ENCODE assay signal across 30 cellular contexts in the genomic region with DNA sequence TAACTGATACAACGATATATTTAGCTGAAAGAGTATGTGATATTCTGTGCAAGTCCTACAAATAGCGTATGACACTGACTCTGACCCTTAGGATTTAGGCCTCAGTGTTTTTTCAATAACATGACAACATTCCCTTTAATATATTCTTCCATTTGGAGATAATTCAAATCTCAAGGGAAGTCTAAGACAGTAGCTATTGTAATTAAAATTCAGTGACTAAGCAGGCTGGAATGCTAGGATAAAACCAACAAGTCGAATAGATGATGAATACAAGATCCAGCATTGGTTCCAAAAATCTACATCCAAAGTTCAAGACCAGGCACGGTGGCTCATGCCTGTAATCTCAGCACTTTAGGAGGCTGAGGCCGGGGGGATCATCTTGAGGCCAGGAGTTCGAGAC. TPM values are rescaled to one million over a fixed set of nuclear protein-coding genes. Genes with fewer than 3 reads are reported as not detected.
A peak's percentile ranks its signal among the peaks of the same experiment; 100 is the strongest.
DNase-seq lines count a peak whose midpoint lies in the region; ATAC-seq and TF ChIP-seq lines count a peak whose summit lies in the region.
"Had no signal": no experiment of that assay in that cellular context is flagged by ENCODE, and none has a peak within 500 bp of the region (broad histone marks: within the 10 kb centered on the region; RNA-seq: fewer than 3 reads in every experiment).

No MANE protein-coding gene starts in this region.

- no peak for ATAC-seq in right cardiac atrium
- no peak for ATAC-seq in HG02884 (IDR thresholded peaks at IDR 0.05; ENCODE audit: unreplicated experiment)
- ATAC-seq: activated CD4-positive, alpha-beta T cell treated with anti-CD3 and anti-CD28 coated beads for 36 hours; left ventricle myocardium superior; naive thymus-derived CD4-positive, alpha-beta T cell; stimulated activated naive B cell treated with anti-CD40 and anti-IgM and Interleukin-4, amounts not matched to agents 10 μg/mL and 1 μg/mL and 100 μg/mL, for 72 hours had no signal

- intact Hi-C loops in left ventricle myocardium inferior (cut with micrococcal nuclease), result no loop called here
- intact Hi-C loops in right cardiac atrium (cut with DNase I), result no loop called here
- intact Hi-C loops in lower leg skin (cut with DNase I; ENCODE audit: low total_unique reads), result no loop called here

- peaks cover 32% of the 10 kb centered on the region for H3K27me3 ChIP-seq in left ventricle myocardium inferior (ENCODE audit: low read depth)
- no peaks in the 10 kb centered on the region for H3K27me3 ChIP-seq in right cardiac atrium (ENCODE audit: control insufficient read depth, insufficient read depth)
- H3K27me3 ChIP-seq: heart left ventricle had no signal

- no peak for TF ChIP-seq POLR2A in lower leg skin (IDR thresholded peaks at IDR 0.05)

- peaks cover 5% of the 10 kb centered on the region for H3K4me1 ChIP-seq in left ventricle myocardium inferior
- H3K4me1 ChIP-seq in right cardiac atrium (ENCODE audit: control insufficient read depth, insufficient read depth, low read length), result no peaks in the 10 kb centered on the region

- H3K27ac ChIP-seq in left ventricle myocardium inferior (replicated peaks) (peak overlapping the region; percentile 29), right cardiac atrium (ENCODE audit: low read length) (no peak overlapping the region)
- H3K27ac ChIP-seq: 22Rv1, heart left ventricle, skin epidermis, VCaP had no signal

- H3K4me3 ChIP-seq in left ventricle myocardium inferior, result no peak overlapping the region
- H3K4me3 ChIP-seq in right cardiac atrium (ENCODE audit: low read length), result no peak overlapping the region
- no peak overlapping the region for H3K4me3 ChIP-seq in fibroblast of pulmonary artery (replicated peaks; ENCODE audit: low read depth, low read length)
- H3K4me3 ChIP-seq in lower leg skin (ENCODE audit: low read depth, poor library complexity, severe bottlenecking), result no peak overlapping the region
- H3K4me3 ChIP-seq: heart left ventricle, skin epidermis had no signal

- WGBS in right cardiac atrium, result 60% methylated on average over 6 of the region's 6 CpGs
- WGBS in lower leg skin, 2 donors, result 69 to 73% methylated on average over 6 of the region's 6 CpGs

- H3K9me3 ChIP-seq in left ventricle myocardium inferior (replicated peaks) (no peaks in the 10 kb centered on the region), right cardiac atrium (ENCODE audit: control insufficient read depth, low read length) (no peaks in the 10 kb centered on the region)
- H3K9me3 ChIP-seq: heart left ventricle had no signal

- H3K36me3 ChIP-seq in left ventricle myocardium inferior, result no peaks in the 10 kb centered on the region
- H3K36me3 ChIP-seq: heart left ventricle had no signal

- DNase-seq in left ventricle myocardium inferior, result no peak
- DNase-seq in right cardiac atrium, result no peak
- peak; percentile 50 for DNase-seq in RPMI7951 (ENCODE audit: low read depth)
- peak; percentile 39 for DNase-seq in fibroblast of pulmonary artery (ENCODE audit: low read depth)
- DNase-seq in activated gamma-delta T cell treated with Interleukin-2 at 50 U/mL for 16 hours, result no peak
- no peak for DNase-seq in activated CD4-positive, alpha-beta T cell treated with anti-CD3 and anti-CD28 coated beads, Interleukin-2, amount 50 U/mL, for 1 hour
- DNase-seq in lower leg skin (ENCODE audit: low spot score in 2 of 2), result no peak
- DNase-seq: activated CD4-positive, alpha-beta T cell treated with anti-CD3 and anti-CD28 coated beads for 36 hours; amygdala; CD4-positive, alpha-beta T cell; H7; heart left ventricle; islet precursor cell; Kasumi-1; left ventricle myocardium superior; MV-4-11; naive thymus-derived CD4-positive, alpha-beta T cell; NCI-H1436 treated with DMSO at 0.1 percent for 48 hours; NCI-H2107; NCI-H446 treated with DMSO at 0.1 percent for 48 hours; occipital lobe; stimulated activated naive B cell treated with anti-CD40 and anti-IgM and Interleukin-4, amounts not matched to agents 10 μg/mL and 1 μg/mL and 100 μg/mL, for 72 hours; substantia nigra; SW 1271; T-helper 9 cell; trophoblast cell had no signal

- TF ChIP-seq CTCF in left ventricle myocardium inferior (IDR thresholded peaks at IDR 0.05; ENCODE audit: borderline replicate concordance), result no peak
- TF ChIP-seq CTCF in fibroblast of pulmonary artery (IDR thresholded peaks at IDR 0.05; ENCODE audit: low read length, missing control alignments), result no peak
- TF ChIP-seq CTCF in lower leg skin (IDR thresholded peaks at IDR 0.05), result no peak

RNA-seq across cellular contexts. Expression of a gene that starts 56.2 kb away (rescaled TPM):
- total RNA-seq in left ventricle myocardium inferior (4.1 TPM), right cardiac atrium (1 to 10 TPM; 7.0 to 9.4 (median 7.4) TPM), lower leg skin (10 to 100 TPM; 10.8 to 19.4 (median 11.8) TPM)
- 3.4 TPM for polyA plus RNA-seq in right cardiac atrium
- 17.7 and 20.4 TPM in 2 replicates for total RNA-seq in RPMI7951 (2014; rRNA removed; shearing (Covaris generic))

RNA-seq across cellular contexts. Expression of a gene that starts 56.4 kb away (rescaled TPM):
- total RNA-seq in left ventricle myocardium inferior (0.77 TPM), right cardiac atrium (1 to 10 TPM; 1.8 to 3.1 (median 2.3) TPM), lower leg skin (1 to 10 TPM; 2.5 to 7.3 (median 5.3) TPM)
- polyA plus RNA-seq in right cardiac atrium, result 1.4 TPM
- total RNA-seq in RPMI7951 (2014; rRNA removed; shearing (Covaris generic)), result 0.96 and 1.6 TPM in 2 replicates

Comparison
In these comparisons a context has a peak if more than half of its experiments do, and no peak if none do; other contexts are left out.
1. DNase-seq: peak in RPMI7951 (single experiment) and fibroblast of pulmonary artery (single experiment); none in left ventricle myocardium inferior (single experiment), right cardiac atrium (0 of 3), activated gamma-delta T cell treated with Interleukin-2 at 50 U/mL for 16 hours (single experiment), activated CD4-positive, alpha-beta T cell treated with anti-CD3 and anti-CD28 coated beads, Interleukin-2, amount 50 U/mL, for 1 hour (single experiment) and lower leg skin (0 of 2).